ENCODE assay signal across 22 cellular contexts in the genomic region with DNA sequence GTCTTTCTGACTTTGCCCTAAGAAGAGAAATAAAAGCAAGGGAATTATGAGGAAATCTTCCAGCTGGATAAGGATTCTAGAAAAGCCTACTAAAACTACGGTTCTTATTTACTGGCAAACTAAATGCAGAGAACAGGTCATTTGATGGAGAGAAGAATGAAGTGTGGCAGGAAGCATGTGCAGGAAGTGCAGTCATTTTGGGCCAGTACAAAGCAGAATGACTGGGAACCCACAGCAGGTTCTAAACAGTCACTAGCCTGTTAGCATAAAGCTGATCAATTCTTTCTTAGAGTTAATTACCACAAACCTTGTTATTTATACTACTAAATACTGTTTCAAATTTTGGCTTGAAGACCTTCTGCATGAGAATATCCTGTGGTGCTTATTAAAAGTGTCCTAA. TPM values are rescaled to one million over a fixed set of nuclear protein-coding genes. Genes with fewer than 3 reads are reported as not detected.
A peak's percentile ranks its signal among the peaks of the same experiment; 100 is the strongest.
DNase-seq lines count a peak whose midpoint lies in the region; ATAC-seq and TF ChIP-seq lines count a peak whose summit lies in the region.
"Had no signal": no experiment of that assay in that cellular context is flagged by ENCODE, and none has a peak within 500 bp of the region (broad histone marks: within the 10 kb centered on the region; RNA-seq: fewer than 3 reads in every experiment).

No MANE protein-coding gene starts in this region.

- DNase-seq in activated naive CD4-positive, alpha-beta T cell treated with anti-CD3 and anti-CD28 coated beads for 36 hours: peak; percentile 20
- no peak for DNase-seq in activated naive CD4-positive, alpha-beta T cell treated with anti-CD3 and anti-CD28 coated beads, Interleukin-2, amount 10 ng/mL, durations not matched to agents 7 days and 5 days
- DNase-seq in GM23338 (ENCODE audit: low spot score): no peak
- DNase-seq in neuronal stem cell (ENCODE audit: low spot score): no peak
- no peak for DNase-seq in DMS 273 treated with DMSO at 0.1 percent for 48 hours (lab: John Stamatoyannopoulos, UW)
- DNase-seq in NCI-H187 treated with DMSO at 0.1 percent for 48 hours (lab: John Stamatoyannopoulos, UW): no peak
- DNase-seq: AML-193; CD4-positive, alpha-beta T cell; COR-L47; H7; KBM-7; MM.1S; NCI-H2029 treated with DMSO at 0.1 percent for 48 hours; NCI-H2171; NCI-H226; NCI-H510A; NCI-H69; SHP77 had no signal

- H2BK15ac ChIP-seq in neuronal stem cell (ENCODE audit: low read length): no peak overlapping the region

- H3K27me3 ChIP-seq in GM23338 (ENCODE audit: insufficient read depth): no peaks in the 10 kb centered on the region
- no peaks in the 10 kb centered on the region for H3K27me3 ChIP-seq in neuronal stem cell (ENCODE audit: control insufficient read depth in 3 of 3, insufficient read depth in 3 of 3, low read depth in 1 of 3, low read length in 3 of 3)
- H3K27me3 ChIP-seq: BLaER1 treated with 17β-estradiol and CSF1 and Interleukin-3, amounts not matched to agents 10 nM and 100 nM had no signal

- no peak overlapping the region for H2BK120ac ChIP-seq in neuronal stem cell (ENCODE audit: low read depth, low read length)

- no peak overlapping the region for H3K4me2 ChIP-seq in GM23338
- no peak overlapping the region for H3K4me2 ChIP-seq in neuronal stem cell (ENCODE audit: insufficient read depth, low read length, poor library complexity, severe bottlenecking)
- H3K4me2 ChIP-seq: A549; BLaER1 treated with 17β-estradiol and CSF1 and Interleukin-3, amounts not matched to agents 10 nM and 100 nM had no signal

- H3K4ac ChIP-seq in neuronal stem cell (ENCODE audit: low read length): no peak overlapping the region

- H3K9ac ChIP-seq in neuronal stem cell (ENCODE audit: low read depth, low read length, poor library complexity): no peak overlapping the region
- H3K9ac ChIP-seq: BLaER1 treated with 17β-estradiol and CSF1 and Interleukin-3, amounts not matched to agents 10 nM and 100 nM had no signal

- no peak overlapping the region for H2AK5ac ChIP-seq in neuronal stem cell (ENCODE audit: low read depth, low read length)

- H2AFZ ChIP-seq in GM23338 (peak overlapping the region; percentile 12; the same call in 1 of the 2 replicates), neuronal stem cell (ENCODE audit: low read length) (peak overlapping the region; percentile 65)

- H3K9me3 ChIP-seq in neuronal stem cell (replicated peaks in 1 of 2; ENCODE audit: control insufficient read depth in 2 of 2, insufficient read depth in 1 of 2, low read depth in 1 of 2, low read length in 2 of 2): no peaks in the 10 kb centered on the region
- H3K9me3 ChIP-seq: A549; BLaER1 treated with 17β-estradiol and CSF1 and Interleukin-3, amounts not matched to agents 10 nM and 100 nM had no signal

- H2BK12ac ChIP-seq in neuronal stem cell (ENCODE audit: low read length): no peak overlapping the region

- CTCF ChIA-PET in activated naive CD4-positive, alpha-beta T cell treated with anti-CD3 and anti-CD28 coated beads for 36 hours (lab: Charles Lee): no interaction called here
- CTCF ChIA-PET in activated naive CD4-positive, alpha-beta T cell treated with anti-CD3 and anti-CD28 coated beads, Interleukin-2, amount 10 ng/mL, durations not matched to agents 7 days and 5 days (lab: Charles Lee): no interaction called here

- H3K79me1 ChIP-seq in neuronal stem cell (ENCODE audit: low read depth, low read length): no peaks in the 10 kb centered on the region

- no peak for ATAC-seq in GM23338
- peak; percentile 60 for ATAC-seq in activated T-helper 17 cell treated with anti-CD3 and anti-CD28 coated beads, Interleukin-2, amount 50 U/mL, for 72 hours (replicated peaks)
- ATAC-seq: A549 had no signal

- H3K9me3 Mint-ChIP-seq in activated naive CD4-positive, alpha-beta T cell treated with anti-CD3 and anti-CD28 coated beads for 36 hours: no peaks in the 10 kb centered on the region
- H3K9me3 Mint-ChIP-seq in activated naive CD4-positive, alpha-beta T cell treated with anti-CD3 and anti-CD28 coated beads, Interleukin-2, amount 10 ng/mL, durations not matched to agents 7 days and 5 days: no peaks in the 10 kb centered on the region
- no peaks in the 10 kb centered on the region; the same call in 2 of the 3 replicates for H3K9me3 Mint-ChIP-seq in GM23338
- H3K9me3 Mint-ChIP-seq in activated T-helper 17 cell treated with anti-CD3 and anti-CD28 coated beads, Interleukin-2, amount 50 U/mL, for 72 hours: no peaks in the 10 kb centered on the region
- H3K9me3 Mint-ChIP-seq: CD4-positive, alpha-beta T cell had no signal

- intact Hi-C loops in activated naive CD4-positive, alpha-beta T cell treated with anti-CD3 and anti-CD28 coated beads for 36 hours (cut with micrococcal nuclease): no loop called here

- no peaks in the 10 kb centered on the region for H3K36me3 Mint-ChIP-seq in activated naive CD4-positive, alpha-beta T cell treated with anti-CD3 and anti-CD28 coated beads for 36 hours (ENCODE audit: low read depth)
- H3K36me3 Mint-ChIP-seq in activated naive CD4-positive, alpha-beta T cell treated with anti-CD3 and anti-CD28 coated beads, Interleukin-2, amount 10 ng/mL, durations not matched to agents 7 days and 5 days: no peaks in the 10 kb centered on the region
- H3K36me3 Mint-ChIP-seq in GM23338 (ENCODE audit: low read depth): no peaks in the 10 kb centered on the region
- H3K36me3 Mint-ChIP-seq in activated T-helper 17 cell treated with anti-CD3 and anti-CD28 coated beads, Interleukin-2, amount 50 U/mL, for 72 hours (ENCODE audit: low read depth): no peaks in the 10 kb centered on the region

- H3K23ac ChIP-seq in neuronal stem cell (ENCODE audit: low read depth, low read length, poor library complexity): no peak overlapping the region

- H3K4me3 ChIP-seq in GM23338 (no peak overlapping the region), neuronal stem cell (ENCODE audit: low read length in 2 of 2) (no peak overlapping the region)
- H3K4me3 ChIP-seq: A549; BLaER1 treated with 17β-estradiol and CSF1 and Interleukin-3, amounts not matched to agents 10 nM and 100 nM had no signal

- H4K8ac ChIP-seq in neuronal stem cell (ENCODE audit: low read depth, low read length): no peak overlapping the region

- no peak overlapping the region for H3K4me3 Mint-ChIP-seq in activated naive CD4-positive, alpha-beta T cell treated with anti-CD3 and anti-CD28 coated beads for 36 hours
- no peak overlapping the region for H3K4me3 Mint-ChIP-seq in activated naive CD4-positive, alpha-beta T cell treated with anti-CD3 and anti-CD28 coated beads, Interleukin-2, amount 10 ng/mL, durations not matched to agents 7 days and 5 days
- no peak overlapping the region for H3K4me3 Mint-ChIP-seq in GM23338
- H3K4me3 Mint-ChIP-seq in activated T-helper 17 cell treated with anti-CD3 and anti-CD28 coated beads, Interleukin-2, amount 50 U/mL, for 72 hours: no peak overlapping the region
- H3K4me3 Mint-ChIP-seq: CD4-positive, alpha-beta T cell had no signal

- no peak overlapping the region for H4K91ac ChIP-seq in neuronal stem cell (ENCODE audit: low read depth, low read length, poor library complexity)

- WGBS in neuronal stem cell (ENCODE audit: extremely low coverage in 2 of 2, insufficient read length in 2 of 2, insufficient replicate concordance in 1 of 2), 2 donors: no CpG with 5 or more reads among the region's 1 CpG

- H3K27ac ChIP-seq in GM23338 (ENCODE audit: low read depth) (no peak overlapping the region), neuronal stem cell (replicated peaks; ENCODE audit: low read length) (no peak overlapping the region)
- H3K27ac ChIP-seq: A549; BLaER1 treated with 17β-estradiol and CSF1 and Interleukin-3, amounts not matched to agents 10 nM and 100 nM; RWPE1 had no signal

- no peaks in the 10 kb centered on the region for H3K36me3 ChIP-seq in GM23338 (ENCODE audit: insufficient read depth)
- H3K36me3 ChIP-seq in neuronal stem cell (replicated peaks in 1 of 2; ENCODE audit: control insufficient read depth in 2 of 2, insufficient read depth in 2 of 2, low read length in 2 of 2): no peaks in the 10 kb centered on the region
- H3K36me3 ChIP-seq: BLaER1 treated with 17β-estradiol and CSF1 and Interleukin-3, amounts not matched to agents 10 nM and 100 nM had no signal

- no peak overlapping the region for H2BK5ac ChIP-seq in neuronal stem cell (ENCODE audit: low read length)

- H3K14ac ChIP-seq in neuronal stem cell (ENCODE audit: low read length): no peak overlapping the region

- no peaks in the 10 kb centered on the region for H3K79me2 ChIP-seq in GM23338 (replicated peaks; ENCODE audit: insufficient read depth)

- peaks cover 3% of the 10 kb centered on the region for H3K4me1 Mint-ChIP-seq in activated naive CD4-positive, alpha-beta T cell treated with anti-CD3 and anti-CD28 coated beads for 36 hours (ENCODE audit: low read depth)
- peaks cover 6% of the 10 kb centered on the region for H3K4me1 Mint-ChIP-seq in activated naive CD4-positive, alpha-beta T cell treated with anti-CD3 and anti-CD28 coated beads, Interleukin-2, amount 10 ng/mL, durations not matched to agents 7 days and 5 days
- H3K4me1 Mint-ChIP-seq in GM23338: peaks cover 19% of the 10 kb centered on the region; the same call in 2 of the 3 replicates
- peaks cover 7% of the 10 kb centered on the region for H3K4me1 Mint-ChIP-seq in activated T-helper 17 cell treated with anti-CD3 and anti-CD28 coated beads, Interleukin-2, amount 50 U/mL, for 72 hours

- H3K4me1 ChIP-seq in GM23338 (ENCODE audit: insufficient read depth) (peaks cover 8% of the 10 kb centered on the region), neuronal stem cell (ENCODE audit: control insufficient read depth in 2 of 2, insufficient read depth in 1 of 2, low read depth in 1 of 2, low read length in 2 of 2) (peaks cover 5 to 15% of the 10 kb centered on the region in 2 donors)
- H3K4me1 ChIP-seq: A549; BLaER1 treated with 17β-estradiol and CSF1 and Interleukin-3, amounts not matched to agents 10 nM and 100 nM had no signal

- no peaks in the 10 kb centered on the region for H3F3A ChIP-seq in GM23338 (replicated peaks; ENCODE audit: low read depth)

- H3K27me3 Mint-ChIP-seq in activated naive CD4-positive, alpha-beta T cell treated with anti-CD3 and anti-CD28 coated beads for 36 hours (ENCODE audit: low read depth): no peaks in the 10 kb centered on the region
- H3K27me3 Mint-ChIP-seq in activated naive CD4-positive, alpha-beta T cell treated with anti-CD3 and anti-CD28 coated beads, Interleukin-2, amount 10 ng/mL, durations not matched to agents 7 days and 5 days: peaks cover 10% of the 10 kb centered on the region
- peaks cover 1% of the 10 kb centered on the region for H3K27me3 Mint-ChIP-seq in GM23338 (ENCODE audit: insufficient read depth, low read depth, poor library complexity)
- H3K27me3 Mint-ChIP-seq in activated T-helper 17 cell treated with anti-CD3 and anti-CD28 coated beads, Interleukin-2, amount 50 U/mL, for 72 hours: no peaks in the 10 kb centered on the region
- H3K27me3 Mint-ChIP-seq: CD4-positive, alpha-beta T cell had no signal

- no peak overlapping the region for H3K27ac Mint-ChIP-seq in activated naive CD4-positive, alpha-beta T cell treated with anti-CD3 and anti-CD28 coated beads for 36 hours
- no peak overlapping the region for H3K27ac Mint-ChIP-seq in activated naive CD4-positive, alpha-beta T cell treated with anti-CD3 and anti-CD28 coated beads, Interleukin-2, amount 10 ng/mL, durations not matched to agents 7 days and 5 days
- H3K27ac Mint-ChIP-seq in GM23338: no peak overlapping the region
- H3K27ac Mint-ChIP-seq in activated T-helper 17 cell treated with anti-CD3 and anti-CD28 coated beads, Interleukin-2, amount 50 U/mL, for 72 hours: peak overlapping the region; percentile 13
- H3K27ac Mint-ChIP-seq: CD4-positive, alpha-beta T cell had no signal

- no peaks in the 10 kb centered on the region for H3K9me2 ChIP-seq in GM23338 (ENCODE audit: insufficient read depth)

- H4K20me1 ChIP-seq in GM23338 (replicated peaks; ENCODE audit: insufficient read depth): no peaks in the 10 kb centered on the region
- H4K20me1 ChIP-seq: BLaER1 treated with 17β-estradiol and CSF1 and Interleukin-3, amounts not matched to agents 10 nM and 100 nM had no signal

- no peak overlapping the region for H3K18ac ChIP-seq in neuronal stem cell (ENCODE audit: low read length)

- TF ChIP-seq CTCF in GM23338 (conservative IDR thresholded peaks at IDR 0.05; ENCODE audit: low read depth in 2 of 2): no peak

RNA-seq across cellular contexts. Expression of a gene that starts 36.7 kb away (rescaled TPM):
- under 1 TPM; 0.38 to 0.64 TPM for total RNA-seq in activated naive CD4-positive, alpha-beta T cell treated with anti-CD3 and anti-CD28 coated beads for 36 hours
- total RNA-seq in GM23338 (2014; rRNA removed; shearing (Covaris generic)): 0.07 and 0.70 TPM in 2 replicates
- polyA plus RNA-seq in GM23338 (2016; fragmentation: Nextera tagmentation; extraction: Ambion mirVana): 0.30 and 0.76 TPM in 2 replicates
- under 1 TPM; 0.61 to 0.87 TPM for total RNA-seq in activated T-helper 17 cell treated with anti-CD3 and anti-CD28 coated beads, Interleukin-2, amount 50 U/mL, for 72 hours
- 1.1 TPM for polyA plus RNA-seq in neuronal stem cell (2013, experiment 1 of 2)
- 0.90 TPM for polyA plus RNA-seq in neuronal stem cell (2013, experiment 2 of 2)
- total RNA-seq: H7 had no signal
